Comparison of ENCODE assay signal across 1 cellular context in genomic region chr6:15431762-15432495, GRCh38.
TF ChIP-seq lines count a peak whose summit lies in the region.

No MANE protein-coding gene starts in this region.

TF ChIP-seq in HepG2, 621 proteins besides CTCF, POLR2A, EP300 and RAD21 (continued from another document and continues in another):
- no peak for TF ChIP-seq ZBTB10 (CRISPR knock-in tag; IDR thresholded peaks at IDR 0.05; ENCODE audit: borderline replicate concordance)
- no peak for TF ChIP-seq ZNF784 (CRISPR knock-in tag; IDR thresholded peaks at IDR 0.05; ENCODE audit: borderline replicate concordance)
- no peak for TF ChIP-seq ZNF451 (CRISPR knock-in tag; IDR thresholded peaks at IDR 0.05)
- TF ChIP-seq SUZ12 (IDR thresholded peaks at IDR 0.05; ENCODE audit: low read depth, low read length): no peak
- TF ChIP-seq ZNF749 (CRISPR knock-in tag; IDR thresholded peaks at IDR 0.05; ENCODE audit: borderline replicate concordance): no peak
- TF ChIP-seq ELK4 (CRISPR knock-in tag; IDR thresholded peaks at IDR 0.05; ENCODE audit: borderline replicate concordance): no peak
- no peak for TF ChIP-seq STAG1 (CRISPR knock-in tag; IDR thresholded peaks at IDR 0.05)
- TF ChIP-seq ASH2L (IDR thresholded peaks at IDR 0.05; ENCODE audit: insufficient read length, low read depth, low read length): no peak
- no peak for TF ChIP-seq PHF8 (CRISPR knock-in tag; IDR thresholded peaks at IDR 0.05)
- TF ChIP-seq NRL (CRISPR knock-in tag; IDR thresholded peaks at IDR 0.05; ENCODE audit: borderline replicate concordance): no peak
- TF ChIP-seq ZKSCAN5 (CRISPR knock-in tag; IDR thresholded peaks at IDR 0.05): no peak
- no peak for TF ChIP-seq ZMAT3 (CRISPR knock-in tag; conservative IDR thresholded peaks at IDR 0.05)
- TF ChIP-seq ZNF431 (CRISPR knock-in tag; IDR thresholded peaks at IDR 0.05; ENCODE audit: borderline replicate concordance, low read depth): no peak
- no peak for TF ChIP-seq MXD3 (CRISPR knock-in tag; IDR thresholded peaks at IDR 0.05)
- TF ChIP-seq ZKSCAN8 (CRISPR knock-in tag; IDR thresholded peaks at IDR 0.05; ENCODE audit: borderline replicate concordance): no peak
- TF ChIP-seq ZMYM2 (CRISPR knock-in tag; IDR thresholded peaks at IDR 0.05): no peak
- TF ChIP-seq PRDM10 (CRISPR knock-in tag; IDR thresholded peaks at IDR 0.05; ENCODE audit: low read depth): no peak
- TF ChIP-seq SATB2 (CRISPR knock-in tag; IDR thresholded peaks at IDR 0.05): no peak
- no peak for TF ChIP-seq PHB2 (IDR thresholded peaks at IDR 0.05; ENCODE audit: partially characterized antibody)
- TF ChIP-seq SAP130 (CRISPR knock-in tag; IDR thresholded peaks at IDR 0.05; ENCODE audit: low read depth): peak; percentile 51; the same call in 1 of the 2 replicates
- TF ChIP-seq TBX2 (CRISPR knock-in tag; IDR thresholded peaks at IDR 0.05; ENCODE audit: borderline replicate concordance): no peak
- no peak for TF ChIP-seq MED13 (CRISPR knock-in tag; IDR thresholded peaks at IDR 0.05)
- no peak for TF ChIP-seq ZNF407 (CRISPR knock-in tag; IDR thresholded peaks at IDR 0.05; ENCODE audit: not compliant biosample characterization)
- TF ChIP-seq ZNF580 (CRISPR knock-in tag; IDR thresholded peaks at IDR 0.05; ENCODE audit: borderline replicate concordance, low read depth): no peak
- TF ChIP-seq PRMT3 (CRISPR knock-in tag; IDR thresholded peaks at IDR 0.05; ENCODE audit: borderline replicate concordance, low read depth): no peak
- TF ChIP-seq PHF21A (CRISPR knock-in tag; IDR thresholded peaks at IDR 0.05): no peak
- TF ChIP-seq THAP8 (CRISPR knock-in tag; IDR thresholded peaks at IDR 0.05; ENCODE audit: borderline replicate concordance): no peak
- no peak for TF ChIP-seq ZNF670 (CRISPR knock-in tag; IDR thresholded peaks at IDR 0.05; ENCODE audit: borderline replicate concordance)
- no peak for TF ChIP-seq DRAP1 (CRISPR knock-in tag; IDR thresholded peaks at IDR 0.05)
- TF ChIP-seq ZNF12 (CRISPR knock-in tag; IDR thresholded peaks at IDR 0.05): 0 out of 2 replicates have a peak, but pooled peaks have one; percentile 47
- no peak for TF ChIP-seq PRDM4 (CRISPR knock-in tag; IDR thresholded peaks at IDR 0.05; ENCODE audit: borderline replicate concordance)
- no peak for TF ChIP-seq PPARG (CRISPR knock-in tag; conservative IDR thresholded peaks at IDR 0.05)
- no peak for TF ChIP-seq NR1H2 (CRISPR knock-in tag; IDR thresholded peaks at IDR 0.05; ENCODE audit: borderline replicate concordance, low read depth)
- TF ChIP-seq JUND (CRISPR knock-in tag; IDR thresholded peaks at IDR 0.05): no peak
- TF ChIP-seq ISX (CRISPR knock-in tag; conservative IDR thresholded peaks at IDR 0.05): no peak
- TF ChIP-seq NFKBIZ (CRISPR knock-in tag; IDR thresholded peaks at IDR 0.05): no peak
